9 cellular contexts compared by ENCODE assay signal in genomic region chr5:39760385-39761198, GRCh38.
DNase-seq lines count a peak whose midpoint lies in the region; ATAC-seq and TF ChIP-seq lines count a peak whose summit lies in the region.
"Had no signal": no experiment of that assay in that cellular context is flagged by ENCODE, and none has a peak within 500 bp of the region (broad histone marks: within the 10 kb centered on the region; RNA-seq: fewer than 3 reads in every experiment).

No MANE protein-coding gene starts in this region.

- H3K27ac Mint-ChIP-seq in naive thymus-derived CD4-positive, alpha-beta T cell: no peak overlapping the region

- in situ Hi-C loops in GM23248 (cut with MboI): no loop called here

- no peaks in the 10 kb centered on the region for H3K27me3 ChIP-seq in GM23248 (replicated peaks; ENCODE audit: insufficient read depth)
- H3K27me3 ChIP-seq in skeletal muscle satellite cell (ENCODE audit: control insufficient read depth, insufficient read depth, low read length): no peaks in the 10 kb centered on the region
- no peaks in the 10 kb centered on the region for H3K27me3 ChIP-seq in naive thymus-derived CD4-positive, alpha-beta T cell (ENCODE audit: control insufficient read depth in 2 of 2, insufficient read depth in 2 of 2, low read length in 2 of 2)
- H3K27me3 ChIP-seq: ovary had no signal

- peak overlapping the region; percentile 96 for H3K27ac ChIP-seq in GM23248
- no peak overlapping the region for H3K27ac ChIP-seq in naive thymus-derived CD4-positive, alpha-beta T cell (ENCODE audit: low read depth, low read length)
- H3K27ac ChIP-seq: ovary had no signal

- H3K36me3 ChIP-seq in GM23248 (ENCODE audit: low read depth): no peaks in the 10 kb centered on the region
- no peaks in the 10 kb centered on the region for H3K36me3 ChIP-seq in skeletal muscle satellite cell (ENCODE audit: insufficient read depth, low read length)
- no peaks in the 10 kb centered on the region for H3K36me3 ChIP-seq in naive thymus-derived CD4-positive, alpha-beta T cell (ENCODE audit: control insufficient read depth in 2 of 3, insufficient read depth in 3 of 3, low read length in 3 of 3)
- H3K36me3 ChIP-seq: ovary had no signal

- no peak overlapping the region for H3K4me3 Mint-ChIP-seq in naive thymus-derived CD4-positive, alpha-beta T cell

- peak overlapping the region; percentile 45 for H2AFZ ChIP-seq in GM23248

- POLR2A ChIA-PET in naive thymus-derived CD4-positive, alpha-beta T cell (lab: Charles Lee): no interaction called here

- H3K4me1 Mint-ChIP-seq in naive thymus-derived CD4-positive, alpha-beta T cell: no peaks in the 10 kb centered on the region

- H3K9me3 ChIP-seq in GM23248 (ENCODE audit: low read depth) (no peaks in the 10 kb centered on the region), skeletal muscle satellite cell (replicated peaks; ENCODE audit: low read length) (no peaks in the 10 kb centered on the region)
- no peaks in the 10 kb centered on the region for H3K9me3 ChIP-seq in naive thymus-derived CD4-positive, alpha-beta T cell (ENCODE audit: control insufficient read depth in 2 of 3, low read length in 3 of 3)
- H3K9me3 ChIP-seq: ovary had no signal

- peak overlapping the region; percentile 80 for H3K4me2 ChIP-seq in GM23248 (ENCODE audit: unreplicated experiment)
- peak overlapping the region; percentile 70 for H3K4me2 ChIP-seq in skeletal muscle satellite cell (ENCODE audit: low read length)

- CTCF ChIA-PET in naive thymus-derived CD4-positive, alpha-beta T cell (lab: Charles Lee): no interaction called here

- H3F3A ChIP-seq in GM23248 (ENCODE audit: insufficient read depth): peaks cover 45% of the 10 kb centered on the region

- H3K4me3 ChIP-seq in GM23248: peak overlapping the region; percentile 49
- H3K4me3 ChIP-seq in fibroblast of the aortic adventitia (ENCODE audit: low read depth, low read length): no peak overlapping the region
- peak overlapping the region; percentile 37 for H3K4me3 ChIP-seq in skeletal muscle satellite cell (ENCODE audit: low read length)
- H3K4me3 ChIP-seq in naive thymus-derived CD4-positive, alpha-beta T cell (ENCODE audit: low read length): no peak overlapping the region
- H3K4me3 ChIP-seq: ovary had no signal

- intact Hi-C loops in naive thymus-derived CD4-positive, alpha-beta T cell (cut with micrococcal nuclease): no loop called here

- DNase-seq in GM23248 (peak; percentile 94), SKM-1 (lab: John Stamatoyannopoulos, UW; ENCODE audit: unreplicated experiment) (peak; percentile 66), fibroblast of the aortic adventitia (ENCODE audit: low read depth) (peak; percentile 93), NCI-H1694 (lab: John Stamatoyannopoulos, UW) (no peak), NCI-H146 treated with DMSO at 0.1 percent for 48 hours (lab: John Stamatoyannopoulos, UW; ENCODE audit: unreplicated experiment) (no peak)
- no peak for DNase-seq in naive thymus-derived CD4-positive, alpha-beta T cell
- DNase-seq: ovary had no signal

- TF ChIP-seq CTCF in fibroblast of the aortic adventitia (IDR thresholded peaks at IDR 0.05; ENCODE audit: insufficient read depth, low read length): no peak

- no peaks in the 10 kb centered on the region for H3K36me3 Mint-ChIP-seq in naive thymus-derived CD4-positive, alpha-beta T cell

- H3K9me3 Mint-ChIP-seq in naive thymus-derived CD4-positive, alpha-beta T cell: no peaks in the 10 kb centered on the region

- 0 to 2% methylated on average over 5 of the region's 5 CpGs for WGBS in GM23248 (ENCODE audit: low coverage in 1 of 2, low lambda C conversion rate in 2 of 2, missing lambda C conversion rate in 2 of 2), 2 experiments

- ATAC-seq in naive thymus-derived CD4-positive, alpha-beta T cell: no peak
- no peak for ATAC-seq in GM21576 (IDR thresholded peaks at IDR 0.05; ENCODE audit: unreplicated experiment)

- peaks cover 51% of the 10 kb centered on the region for H3K4me1 ChIP-seq in GM23248 (ENCODE audit: insufficient read depth)
- H3K4me1 ChIP-seq in skeletal muscle satellite cell (ENCODE audit: control insufficient read depth, insufficient read depth, low read length): peaks cover 52% of the 10 kb centered on the region
- H3K4me1 ChIP-seq in naive thymus-derived CD4-positive, alpha-beta T cell (ENCODE audit: control insufficient read depth in 2 of 2, insufficient read depth in 2 of 2, low read length in 2 of 2): no peaks in the 10 kb centered on the region

- no peaks in the 10 kb centered on the region for H4K20me1 ChIP-seq in GM23248 (ENCODE audit: insufficient read depth)

- peaks cover 0 to 4% (median 0%) of the 10 kb centered on the region in 5 donors for H3K27me3 Mint-ChIP-seq in naive thymus-derived CD4-positive, alpha-beta T cell

- peak overlapping the region; percentile 77 for H3K9ac ChIP-seq in GM23248
- peak overlapping the region; percentile 84 for H3K9ac ChIP-seq in skeletal muscle satellite cell (ENCODE audit: low read depth, low read length)

- H3K9me2 ChIP-seq in GM23248 (ENCODE audit: insufficient read depth): no peaks in the 10 kb centered on the region

- H3K79me2 ChIP-seq in GM23248 (ENCODE audit: insufficient read depth): no peaks in the 10 kb centered on the region

Comparison
In these comparisons a context has a peak if more than half of its experiments do, and no peak if none do; other contexts are left out.
1. DNase-seq: peak in GM23248 (single experiment), SKM-1 (single experiment) and fibroblast of the aortic adventitia (single experiment); none in NCI-H1694 (single experiment), naive thymus-derived CD4-positive, alpha-beta T cell (0 of 9) and NCI-H146 treated with DMSO at 0.1 percent for 48 hours (single experiment).
2. H3K4me3 ChIP-seq: peak in GM23248 (single experiment) and skeletal muscle satellite cell (single experiment); none in fibroblast of the aortic adventitia (single experiment) and naive thymus-derived CD4-positive, alpha-beta T cell (single experiment).